ENCODE assay signal across 8 cellular contexts in genomic region chr12:8065991-8066594, GRCh38. TPM values are rescaled to one million over a fixed set of nuclear protein-coding genes. Genes with fewer than 3 reads are reported as not detected.
DNase-seq lines count a peak whose midpoint lies in the region; ATAC-seq and TF ChIP-seq lines count a peak whose summit lies in the region.

Gene C3AR1 (minus strand): TSS chr12:8066359. CDS start chr12:8060185, 6,174 bp downstream.

- POLR2A ChIA-PET in activated CD4-positive, alpha-beta memory T cell treated with anti-CD3 and anti-CD28 coated beads, Interleukin-2, amount 10 ng/mL, durations not matched to agents 7 days and 5 days (lab: Charles Lee), result interaction anchor here (0.6 to 4.2 kb wide), 14 partner anchors 8 to 133 kb away, joined by 3 to 20 read pairs (median 5); partner anchors contain the start of genes FOXJ2 and NECAP1

- H3K9ac ChIP-seq in KMS-11 (no peak within 1 kb of the TSS), rectal smooth muscle tissue (ENCODE audit: low read length) (no peak within 1 kb of the TSS)

- CTCF ChIA-PET in activated CD8-positive, alpha-beta memory T cell treated with anti-CD3 and anti-CD28 coated beads, Interleukin-2, amount 10 ng/mL, durations not matched to agents 7 days and 5 days (lab: Charles Lee), result interaction anchor here (0.7 to 4.2 kb wide), 9 partner anchors 9 to 133 kb away, joined by 3 to 25 read pairs (median 3); partner anchors contain the start of gene NECAP1
- CTCF ChIA-PET in activated CD4-positive, alpha-beta memory T cell treated with anti-CD3 and anti-CD28 coated beads, Interleukin-2, amount 10 ng/mL, durations not matched to agents 7 days and 5 days (lab: Charles Lee), result interaction anchor here (1.8 to 4.0 kb wide), 2 partner anchors 12 to 25 kb away, joined by 6 to 37 read pairs; no protein-coding TSS in a partner anchor

- H4K20me1 ChIP-seq in KMS-11 (ENCODE audit: insufficient read depth), result no peaks in the 10 kb centered on the region

- peaks cover 47% of the 10 kb centered on the region for H3K4me1 Mint-ChIP-seq in activated CD8-positive, alpha-beta memory T cell treated with anti-CD3 and anti-CD28 coated beads, Interleukin-2, amount 10 ng/mL, durations not matched to agents 7 days and 5 days
- H3K4me1 Mint-ChIP-seq in activated CD4-positive, alpha-beta memory T cell treated with anti-CD3 and anti-CD28 coated beads, Interleukin-2, amount 10 ng/mL, durations not matched to agents 7 days and 5 days, result peaks cover 52% of the 10 kb centered on the region

- DNase-seq in activated CD8-positive, alpha-beta memory T cell treated with anti-CD3 and anti-CD28 coated beads, Interleukin-2, amount 10 ng/mL, durations not matched to agents 7 days and 5 days, result peak; percentile 63
- no peak for DNase-seq in activated CD8-positive, alpha-beta memory T cell treated with anti-CD3 and anti-CD28 coated beads for 24 hours
- peak; percentile 60 for DNase-seq in activated CD4-positive, alpha-beta memory T cell treated with anti-CD3 and anti-CD28 coated beads, Interleukin-2, amount 10 ng/mL, durations not matched to agents 7 days and 5 days
- DNase-seq in fibroblast of the aortic adventitia (ENCODE audit: low read depth), result peak; percentile 58
- DNase-seq in NCI-H1048 (lab: John Stamatoyannopoulos, UW), result no peak
- no peak for DNase-seq in GOT3 (lab: John Stamatoyannopoulos, UW)

- H3K36me3 Mint-ChIP-seq in activated CD8-positive, alpha-beta memory T cell treated with anti-CD3 and anti-CD28 coated beads, Interleukin-2, amount 10 ng/mL, durations not matched to agents 7 days and 5 days, result peaks cover 7% of the 10 kb centered on the region
- peaks cover 8% of the 10 kb centered on the region for H3K36me3 Mint-ChIP-seq in activated CD4-positive, alpha-beta memory T cell treated with anti-CD3 and anti-CD28 coated beads, Interleukin-2, amount 10 ng/mL, durations not matched to agents 7 days and 5 days (ENCODE audit: low read depth)

- no peaks in the 10 kb centered on the region for H3K79me2 ChIP-seq in KMS-11 (ENCODE audit: insufficient read depth, low read depth)

- peak within 1 kb of the TSS; percentile 59 for H3K27ac ChIP-seq in KMS-11
- H3K27ac ChIP-seq in rectal smooth muscle tissue (ENCODE audit: low read depth, low read length), result peak within 1 kb of the TSS; percentile 27

- H3K27ac Mint-ChIP-seq in activated CD8-positive, alpha-beta memory T cell treated with anti-CD3 and anti-CD28 coated beads, Interleukin-2, amount 10 ng/mL, durations not matched to agents 7 days and 5 days, result peak within 1 kb of the TSS; percentile 84
- H3K27ac Mint-ChIP-seq in activated CD4-positive, alpha-beta memory T cell treated with anti-CD3 and anti-CD28 coated beads, Interleukin-2, amount 10 ng/mL, durations not matched to agents 7 days and 5 days, result peak within 1 kb of the TSS; percentile 88

- no peaks in the 10 kb centered on the region for H3K27me3 ChIP-seq in KMS-11 (ENCODE audit: insufficient read depth, low read depth)
- H3K27me3 ChIP-seq in rectal smooth muscle tissue (ENCODE audit: control insufficient read depth, insufficient read depth, low read length), result no peaks in the 10 kb centered on the region

- H3K9me3 Mint-ChIP-seq in activated CD8-positive, alpha-beta memory T cell treated with anti-CD3 and anti-CD28 coated beads, Interleukin-2, amount 10 ng/mL, durations not matched to agents 7 days and 5 days (ENCODE audit: low read depth), result no peaks in the 10 kb centered on the region
- H3K9me3 Mint-ChIP-seq in activated CD4-positive, alpha-beta memory T cell treated with anti-CD3 and anti-CD28 coated beads, Interleukin-2, amount 10 ng/mL, durations not matched to agents 7 days and 5 days, result no peaks in the 10 kb centered on the region

- no peak within 1 kb of the TSS; the same call in 1 of the 2 replicates for H2AFZ ChIP-seq in KMS-11 (ENCODE audit: low read depth)

- H3K36me3 ChIP-seq in KMS-11 (ENCODE audit: insufficient read depth) (no peaks in the 10 kb centered on the region), rectal smooth muscle tissue (ENCODE audit: control insufficient read depth, insufficient read depth, low read length) (no peaks in the 10 kb centered on the region)

- no peak within 1 kb of the TSS for H3K4me3 ChIP-seq in KMS-11 (IDR thresholded peaks at IDR 0.05; ENCODE audit: insufficient read depth, low read depth, low read length)
- no peak within 1 kb of the TSS for H3K4me3 ChIP-seq in fibroblast of the aortic adventitia (ENCODE audit: low read depth, low read length)
- H3K4me3 ChIP-seq in rectal smooth muscle tissue (ENCODE audit: low read length), result no peak within 1 kb of the TSS

- ATAC-seq in activated CD8-positive, alpha-beta memory T cell treated with anti-CD3 and anti-CD28 coated beads, Interleukin-2, amount 10 ng/mL, durations not matched to agents 7 days and 5 days, result peak; percentile 99

- H3K4me1 ChIP-seq in KMS-11 (ENCODE audit: low read depth, poor library complexity, severe bottlenecking), result peaks cover 47% of the 10 kb centered on the region
- no peaks in the 10 kb centered on the region for H3K4me1 ChIP-seq in rectal smooth muscle tissue (ENCODE audit: control insufficient read depth, insufficient read depth, low read length)

- peak within 1 kb of the TSS; percentile 72 for H3K4me2 ChIP-seq in KMS-11

- no peaks in the 10 kb centered on the region for H3K27me3 Mint-ChIP-seq in activated CD8-positive, alpha-beta memory T cell treated with anti-CD3 and anti-CD28 coated beads, Interleukin-2, amount 10 ng/mL, durations not matched to agents 7 days and 5 days
- no peaks in the 10 kb centered on the region for H3K27me3 Mint-ChIP-seq in activated CD4-positive, alpha-beta memory T cell treated with anti-CD3 and anti-CD28 coated beads, Interleukin-2, amount 10 ng/mL, durations not matched to agents 7 days and 5 days

- peak within 1 kb of the TSS; percentile 70 for H3K4me3 Mint-ChIP-seq in activated CD8-positive, alpha-beta memory T cell treated with anti-CD3 and anti-CD28 coated beads, Interleukin-2, amount 10 ng/mL, durations not matched to agents 7 days and 5 days
- peak within 1 kb of the TSS; percentile 60 for H3K4me3 Mint-ChIP-seq in activated CD4-positive, alpha-beta memory T cell treated with anti-CD3 and anti-CD28 coated beads, Interleukin-2, amount 10 ng/mL, durations not matched to agents 7 days and 5 days

- TF ChIP-seq CTCF in KMS-11 (conservative IDR thresholded peaks at IDR 0.05; ENCODE audit: low read depth, low read length) (no peak), fibroblast of the aortic adventitia (IDR thresholded peaks at IDR 0.05; ENCODE audit: insufficient read depth, low read length) (no peak)

RNA-seq across cellular contexts. Expression of gene C3AR1, which starts in this region (rescaled TPM):
- total RNA-seq in activated CD8-positive, alpha-beta memory T cell treated with anti-CD3 and anti-CD28 coated beads, Interleukin-2, amount 10 ng/mL, durations not matched to agents 7 days and 5 days, result 10 to 100 TPM in 1 of 2 experiments, 1 to 10 TPM in 1; 9.3 to 10.7 TPM
- 10 to 100 TPM; 11.4 to 12.2 TPM for total RNA-seq in activated CD4-positive, alpha-beta memory T cell treated with anti-CD3 and anti-CD28 coated beads, Interleukin-2, amount 10 ng/mL, durations not matched to agents 7 days and 5 days
- 0.18 TPM in 1 of 2 replicates, not detected in the other for total RNA-seq in fibroblast of the aortic adventitia (ENCODE audit: low replicate concordance)

Comparison
In these comparisons a context has a peak if more than half of its experiments do, and no peak if none do; other contexts are left out.
1. DNase-seq: peak in activated CD8-positive, alpha-beta memory T cell treated with anti-CD3 and anti-CD28 coated beads, Interleukin-2, amount 10 ng/mL, durations not matched to agents 7 days and 5 days (single experiment) and activated CD4-positive, alpha-beta memory T cell treated with anti-CD3 and anti-CD28 coated beads, Interleukin-2, amount 10 ng/mL, durations not matched to agents 7 days and 5 days (single experiment); none in activated CD8-positive, alpha-beta memory T cell treated with anti-CD3 and anti-CD28 coated beads for 24 hours (single experiment), NCI-H1048 (single experiment) and GOT3 (single experiment).
2. Peak in DNase-seq in fibroblast of the aortic adventitia; RNA of the gene not detected or under 1 TPM.